9 cellular contexts compared by ENCODE assay signal in genomic region chr2:128233790-128234395, GRCh38.
DNase-seq lines count a peak whose midpoint lies in the region; ATAC-seq lines count a peak whose summit lies in the region.
"Had no signal": no experiment of that assay in that cellular context is flagged by ENCODE, and none has a peak within 500 bp of the region (broad histone marks: within the 10 kb centered on the region; RNA-seq: fewer than 3 reads in every experiment).

No MANE protein-coding gene starts in this region.

- peak overlapping the region; percentile 7 for H3K4me3 ChIP-seq in endocrine pancreas (ENCODE audit: control insufficient read depth, insufficient read depth, low read length)
- peak overlapping the region; percentile 89 for H3K4me3 ChIP-seq in skeletal muscle satellite cell (ENCODE audit: low read length)

- no peaks in the 10 kb centered on the region for H3K36me3 ChIP-seq in endocrine pancreas (ENCODE audit: control insufficient read depth, insufficient read depth, low read length)
- H3K36me3 ChIP-seq in skeletal muscle satellite cell (ENCODE audit: insufficient read depth, low read length): no peaks in the 10 kb centered on the region
- H3K36me3 ChIP-seq: ovary had no signal

- H3K4me2 ChIP-seq in skeletal muscle satellite cell (ENCODE audit: low read length): peak overlapping the region; percentile 100

- H3K9me3 ChIP-seq in endocrine pancreas (ENCODE audit: control insufficient read depth, low read length) (no peaks in the 10 kb centered on the region), skeletal muscle satellite cell (replicated peaks; ENCODE audit: low read length) (no peaks in the 10 kb centered on the region)
- H3K9me3 ChIP-seq: ovary had no signal

- H3K9ac ChIP-seq in endocrine pancreas (ENCODE audit: control insufficient read depth, insufficient read depth, low read length) (peak overlapping the region; percentile 43), skeletal muscle satellite cell (ENCODE audit: low read depth, low read length) (no peak overlapping the region)

- no peak for ATAC-seq in HG03457 (IDR thresholded peaks at IDR 0.05; ENCODE audit: unreplicated experiment)

- no peaks in the 10 kb centered on the region for H3K4me1 ChIP-seq in endocrine pancreas (ENCODE audit: control insufficient read depth, insufficient read depth, low read length)
- peaks cover 26% of the 10 kb centered on the region for H3K4me1 ChIP-seq in skeletal muscle satellite cell (ENCODE audit: control insufficient read depth, insufficient read depth, low read length)

- no peaks in the 10 kb centered on the region for H3K27me3 ChIP-seq in endocrine pancreas (ENCODE audit: control insufficient read depth, insufficient read depth, low read length)
- peaks cover 10% of the 10 kb centered on the region for H3K27me3 ChIP-seq in skeletal muscle satellite cell (ENCODE audit: control insufficient read depth, insufficient read depth, low read length)
- H3K27me3 ChIP-seq: ovary had no signal

- DNase-seq in NCI-H345 (lab: John Stamatoyannopoulos, UW) (peak; percentile 44), NCI-H345 treated with DMSO at 0.1 percent for 48 hours (lab: John Stamatoyannopoulos, UW; ENCODE audit: unreplicated experiment) (no peak), NCI-H526 treated with DMSO at 0.1 percent for 48 hours (lab: John Stamatoyannopoulos, UW) (peak; percentile 68), ecto neural progenitor cell (ENCODE audit: low spot score) (no peak), NOMO-1 treated with dmso at 0.1 percent for 144 hours (lab: John Stamatoyannopoulos, UW; ENCODE audit: unreplicated experiment) (no peak)

Comparison
In these comparisons a context has a peak if more than half of its experiments do, and no peak if none do; other contexts are left out.
1. DNase-seq: peak in NCI-H345 (single experiment) and NCI-H526 treated with DMSO at 0.1 percent for 48 hours (single experiment); none in NCI-H345 treated with DMSO at 0.1 percent for 48 hours (single experiment), ecto neural progenitor cell (single experiment) and NOMO-1 treated with dmso at 0.1 percent for 144 hours (single experiment).